ENCODE assay signal across 1 cellular context in genomic region chr15:57529748-57530147, GRCh38.
TF ChIP-seq lines count a peak whose summit lies in the region.

No MANE protein-coding gene starts in this region.

TF ChIP-seq in GM23338, 12 proteins besides CTCF, POLR2A, EP300 and RAD21 (continued from another document):
- TF ChIP-seq ZNF462 (CRISPR knock-in tag; IDR thresholded peaks at IDR 0.05) (no peak), EZH2phosphoT487 (IDR thresholded peaks at IDR 0.05; ENCODE audit: unreplicated experiment) (no peak), POLR2AphosphoS5 (IDR thresholded peaks at IDR 0.05; ENCODE audit: low read depth) (no peak), ZNF331 (CRISPR knock-in tag; IDR thresholded peaks at IDR 0.05; ENCODE audit: low read depth) (no peak)
- TF ChIP-seq, protein P1, sequence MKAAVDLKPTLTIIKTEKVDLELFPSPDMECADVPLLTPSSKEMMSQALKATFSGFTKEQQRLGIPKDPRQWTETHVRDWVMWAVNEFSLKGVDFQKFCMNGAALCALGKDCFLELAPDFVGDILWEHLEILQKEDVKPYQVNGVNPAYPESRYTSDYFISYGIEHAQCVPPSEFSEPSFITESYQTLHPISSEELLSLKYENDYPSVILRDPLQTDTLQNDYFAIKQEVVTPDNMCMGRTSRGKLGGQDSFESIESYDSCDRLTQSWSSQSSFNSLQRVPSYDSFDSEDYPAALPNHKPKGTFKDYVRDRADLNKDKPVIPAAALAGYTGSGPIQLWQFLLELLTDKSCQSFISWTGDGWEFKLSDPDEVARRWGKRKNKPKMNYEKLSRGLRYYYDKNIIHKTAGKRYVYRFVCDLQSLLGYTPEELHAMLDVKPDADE (IDR thresholded peaks at IDR 0.05): no peak
